ENCODE assay signal across 15 cellular contexts in the genomic region with DNA sequence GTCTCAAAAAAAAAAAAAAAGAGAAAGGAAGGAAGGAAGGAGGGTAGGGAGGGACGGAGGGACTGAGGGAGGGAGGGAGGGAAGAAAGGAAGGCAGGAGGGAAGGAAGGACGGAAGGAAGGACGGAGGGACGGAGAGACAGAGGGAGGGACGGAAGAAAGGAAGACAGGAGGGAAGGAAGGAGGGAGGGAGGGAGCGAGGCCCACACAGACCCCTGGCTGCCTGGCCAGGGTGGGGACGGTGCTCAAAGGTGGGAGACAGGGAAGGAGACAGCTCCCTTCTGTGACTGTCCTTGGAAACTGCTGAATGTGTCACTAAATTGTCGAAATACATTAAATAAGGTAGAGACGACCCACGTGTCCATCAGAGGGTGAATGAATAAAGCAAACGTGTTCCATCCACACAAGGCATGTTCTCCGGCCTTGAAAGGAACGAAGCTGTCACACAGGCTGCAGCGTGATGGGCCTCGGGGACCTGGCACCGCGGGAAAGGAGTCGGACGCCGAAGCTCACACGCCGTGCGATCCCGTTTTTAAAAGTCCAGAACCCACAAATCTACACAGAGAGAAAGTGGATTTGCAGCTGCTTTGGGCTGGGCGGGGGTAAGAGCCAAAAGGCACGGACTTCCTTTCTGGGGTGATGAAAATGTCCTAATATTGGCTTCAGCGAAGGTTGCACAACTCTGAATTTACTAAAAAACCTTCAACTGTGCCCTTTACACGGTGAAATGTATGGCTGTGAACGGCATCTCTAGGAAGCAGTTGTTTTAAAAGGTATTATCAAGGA. TPM values are rescaled to one million over a fixed set of nuclear protein-coding genes. Genes with fewer than 3 reads are reported as not detected.
DNase-seq lines count a peak whose midpoint lies in the region; ATAC-seq and TF ChIP-seq lines count a peak whose summit lies in the region.
"Had no signal": no experiment of that assay in that cellular context is flagged by ENCODE, and none has a peak within 500 bp of the region (broad histone marks: within the 10 kb centered on the region; RNA-seq: fewer than 3 reads in every experiment).

No MANE protein-coding gene starts in this region.

- H3K9me3 ChIP-seq in heart right ventricle (no peaks in the 10 kb centered on the region), left lung (no peaks in the 10 kb centered on the region), tibial nerve (no peaks in the 10 kb centered on the region)

- 66 to 75% methylated on average over 29 of the region's 29 CpGs for WGBS in heart right ventricle, 2 donors
- WGBS in tibial nerve, 2 donors: 64 to 72% methylated on average over 29 of the region's 29 CpGs

- H3K4me3 ChIP-seq in heart right ventricle (no peak overlapping the region), left lung (no peak overlapping the region), tibial nerve (no peak overlapping the region)

- H3K27me3 ChIP-seq in heart right ventricle: no peaks in the 10 kb centered on the region
- no peaks in the 10 kb centered on the region for H3K27me3 ChIP-seq in left lung
- H3K27me3 ChIP-seq in tibial nerve: no peaks in the 10 kb centered on the region

- ATAC-seq in Right ventricle myocardium inferior (no peak), heart right ventricle (no peak), left lung (peak; percentile 20), GM21825 (IDR thresholded peaks at IDR 0.05; ENCODE audit: unreplicated experiment) (no peak)

- peaks cover 0 to 50% (median 0%) of the 10 kb centered on the region in 9 donors for H3K4me1 ChIP-seq in heart right ventricle
- H3K4me1 ChIP-seq in left lung: peaks cover 0 to 36% of the 10 kb centered on the region in 2 donors
- peaks cover 0 to 45% (median 15%) of the 10 kb centered on the region in 4 donors for H3K4me1 ChIP-seq in tibial nerve

- TF ChIP-seq CTCF in heart right ventricle (IDR thresholded peaks at IDR 0.05): no peak
- TF ChIP-seq CTCF in left lung (IDR thresholded peaks at IDR 0.05): no peak
- no peak for TF ChIP-seq CTCF in tibial nerve (IDR thresholded peaks at IDR 0.05)

- no peak for TF ChIP-seq POLR2A in tibial nerve (IDR thresholded peaks at IDR 0.05)

- intact Hi-C loops in Right ventricle myocardium inferior (cut with DNase I) (no loop called here), heart right ventricle (cut with DNase I) (no loop called here), left lung (cut with DNase I) (no loop called here)

- DNase-seq in Right ventricle myocardium inferior (ENCODE audit: missing footprints) (peak; percentile 50), heart right ventricle (no peak), SKM-1 treated with dmso at 0.1 percent for 144 hours (lab: John Stamatoyannopoulos, UW; ENCODE audit: unreplicated experiment) (peak; percentile 57), left lung (peak; percentile 1 to 51), tibial nerve (ENCODE audit: low spot score in 2 of 2) (no peak), mesenteric fat pad (ENCODE audit: low spot score) (no peak)
- DNase-seq in stimulated activated CD4-positive, alpha-beta T cell treated with anti-CD3 and anti-CD28 coated beads, Interleukin-1b, Interleukin-23, amount 100 ng/mL, for 48 hours: no peak
- DNase-seq: dermis blood vessel endothelial cell; mammary epithelial cell; stimulated activated CD4-positive, alpha-beta T cell treated with anti-CD3 and anti-CD28 coated beads, Interleukin-12 subunit alpha, Interleukin-12 subunit beta, amount 100 ng/mL, for 4 hours; WERI-Rb-1 had no signal

- H3K36me3 ChIP-seq in heart right ventricle (peaks cover 0 to 8% (median 0%) of the 10 kb centered on the region in 9 donors), left lung (peaks cover 0 to 12% of the 10 kb centered on the region in 2 donors), tibial nerve (peaks cover 0 to 17% (median 0%) of the 10 kb centered on the region in 3 donors)
- H3K36me3 ChIP-seq: WERI-Rb-1 had no signal

- no peak overlapping the region for H3K27ac ChIP-seq in heart right ventricle
- H3K27ac ChIP-seq in left lung: peak overlapping the region in 1 of 2 donors; percentile 20
- peak overlapping the region; percentile 15 to 95 (median 62) for H3K27ac ChIP-seq in tibial nerve
- H3K27ac ChIP-seq: WERI-Rb-1 had no signal

- peak in 1 of 2 donors; percentile 23 for TF ChIP-seq EP300 in tibial nerve (IDR thresholded peaks at IDR 0.05)

RNA-seq across cellular contexts. Expression of a gene that starts 23.3 kb away (rescaled TPM):
- total RNA-seq in Right ventricle myocardium inferior: 10.0 TPM
- total RNA-seq in heart right ventricle: 10 to 100 TPM in 5 of 10 donors, 1 to 10 TPM in 5; 5.2 to 14.9 (median 9.7) TPM
- polyA plus RNA-seq in heart right ventricle: 10 to 100 TPM in 1 of 2 donors, 1 to 10 TPM in 1; 2.3 to 13.5 TPM
- total RNA-seq in left lung: 10 to 100 TPM; 25.8 to 35.1 TPM
- 10 to 100 TPM; 29.3 to 53.0 (median 39.6) TPM for total RNA-seq in tibial nerve
- total RNA-seq in mesenteric fat pad: 19.2 TPM

RNA-seq across cellular contexts. Expression of a gene that starts 44.2 kb away (rescaled TPM):
- total RNA-seq in Right ventricle myocardium inferior (8.2 TPM), heart right ventricle (1 to 10 TPM; 3.7 to 9.1 (median 6.1) TPM), left lung (10 to 100 TPM in 1 of 2 donors, 1 to 10 TPM in 1; 9.1 to 10.8 TPM), tibial nerve (10 to 100 TPM; 10.8 to 21.3 (median 11.2) TPM), mesenteric fat pad (6.3 TPM)
- 1 to 10 TPM; 4.7 to 6.9 TPM for polyA plus RNA-seq in heart right ventricle

RNA-seq across cellular contexts. Expression of a gene that starts 51.8 kb away (rescaled TPM):
- total RNA-seq in Right ventricle myocardium inferior: not detected
- not detected for total RNA-seq in heart right ventricle
- polyA plus RNA-seq in heart right ventricle: not detected
- total RNA-seq in left lung: not detected
- 10 to 100 TPM in 2 of 4 donors, 1 to 10 TPM in 2; 5.7 to 18.6 (median 12.1) TPM for total RNA-seq in tibial nerve
- total RNA-seq in mesenteric fat pad: not detected
- total RNA-seq: dermis blood vessel endothelial cell, mammary epithelial cell, omental fat pad, SK-MEL-5 had no signal
- polyA plus RNA-seq: AG04450, mammary epithelial cell had no signal

RNA-seq across cellular contexts. Expression of a gene that starts 54.8 kb away (rescaled TPM):
- total RNA-seq in Right ventricle myocardium inferior (19.1 TPM), heart right ventricle (10 to 100 TPM; 14.7 to 25.0 (median 20.4) TPM), left lung (10 to 100 TPM; 30.1 to 31.6 TPM), tibial nerve (10 to 100 TPM; 29.8 to 50.2 (median 38.3) TPM), mesenteric fat pad (29.8 TPM)
- 10 to 100 TPM; 32.8 to 38.6 TPM for polyA plus RNA-seq in heart right ventricle

Comparison
In these comparisons a context has a peak if more than half of its experiments do, and no peak if none do; other contexts are left out.
1. DNase-seq: peak in Right ventricle myocardium inferior (single experiment), SKM-1 treated with dmso at 0.1 percent for 144 hours (single experiment) and left lung (2 of 2); none in heart right ventricle (0 of 2), tibial nerve (0 of 2), mesenteric fat pad (single experiment) and stimulated activated CD4-positive, alpha-beta T cell treated with anti-CD3 and anti-CD28 coated beads, Interleukin-1b, Interleukin-23, amount 100 ng/mL, for 48 hours (single experiment).
2. H3K27ac ChIP-seq: peak in tibial nerve (4 of 4); none in heart right ventricle (0 of 10).